Comparison of ENCODE assay signal across 27 cellular contexts in the genomic region with DNA sequence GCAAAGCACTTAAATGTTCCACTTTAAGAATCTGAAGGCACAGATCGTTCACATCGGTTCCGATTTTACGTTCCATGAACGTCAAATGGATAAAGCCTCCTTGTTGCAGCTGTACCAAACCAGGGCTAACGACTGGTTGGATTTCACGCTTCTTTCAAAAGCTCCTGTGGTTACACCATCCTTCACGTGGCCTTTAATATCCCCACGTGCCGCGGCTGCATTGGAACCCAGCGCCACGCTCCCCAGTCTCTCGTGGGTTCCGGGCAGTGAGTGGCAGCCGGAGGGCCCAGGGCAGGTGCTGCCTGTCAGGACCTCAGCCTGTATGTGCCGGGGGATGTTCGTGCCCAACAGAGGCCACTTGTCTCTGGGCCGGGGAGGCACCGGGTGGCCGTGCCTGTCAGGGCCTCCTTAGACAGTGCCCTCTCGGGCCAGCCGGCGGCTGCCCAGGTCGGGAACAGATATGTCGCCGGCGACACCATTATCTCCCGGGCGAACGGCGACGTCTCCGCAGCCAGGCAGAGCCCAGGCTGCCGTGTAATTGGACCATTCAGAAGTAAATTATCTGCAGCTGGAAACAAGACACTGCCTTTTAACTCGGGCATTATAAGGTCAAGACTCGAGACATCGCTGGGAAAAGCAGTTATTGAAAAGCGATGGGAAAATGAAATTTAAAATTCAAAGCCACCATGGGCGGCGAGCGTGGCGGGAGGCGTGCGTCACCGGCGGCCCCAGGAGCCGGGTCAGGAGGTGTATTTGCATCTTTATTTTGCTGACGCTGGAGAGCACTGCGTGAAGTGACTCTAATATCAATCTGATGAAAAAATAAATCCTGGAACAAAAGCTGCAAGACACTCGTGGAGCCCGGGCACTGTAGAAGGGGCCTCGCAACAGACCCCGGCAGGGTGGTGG.
DNase-seq lines count a peak whose midpoint lies in the region; ATAC-seq and TF ChIP-seq lines count a peak whose summit lies in the region.
"Had no signal": no experiment of that assay in that cellular context is flagged by ENCODE, and none has a peak within 500 bp of the region (broad histone marks: within the 10 kb centered on the region; RNA-seq: fewer than 3 reads in every experiment).

No MANE protein-coding gene starts in this region.

- no peak overlapping the region for H3K56ac ChIP-seq in mesendoderm (ENCODE audit: low read length)

- no peak overlapping the region for H3K4me2 ChIP-seq in mesendoderm (ENCODE audit: low read length)
- H3K4me2 ChIP-seq: KMS-11 had no signal

- no peaks in the 10 kb centered on the region for H3K36me3 Mint-ChIP-seq in T-helper 17 cell (ENCODE audit: low read depth)
- H3K36me3 Mint-ChIP-seq: CD8-positive, alpha-beta T cell had no signal

- TF ChIP-seq EP300 in stomach (IDR thresholded peaks at IDR 0.05) = no peak

- intact Hi-C loops in lower lobe of right lung (cut with DNase I) (no loop called here), stomach (cut with DNase I; ENCODE audit: low total_unique reads) (no loop called here)

- H2AK5ac ChIP-seq in mesendoderm (ENCODE audit: low read length) = no peak overlapping the region

- H3K4me3 Mint-ChIP-seq in T-helper 17 cell = no peak overlapping the region
- H3K4me3 Mint-ChIP-seq: CD8-positive, alpha-beta T cell; nephron progenitor cell; WTC11 had no signal

- H2BK5ac ChIP-seq in mesendoderm (ENCODE audit: low read length) = no peak overlapping the region

- no peaks in the 10 kb centered on the region for H3K79me2 ChIP-seq in mesendoderm (ENCODE audit: control insufficient read depth, insufficient read depth, low read length)
- H3K79me2 ChIP-seq: parathyroid adenoma had no signal

- no peak overlapping the region for H3K23ac ChIP-seq in mesendoderm (ENCODE audit: low read length)

- DNase-seq in activated CD8-positive, alpha-beta memory T cell treated with anti-CD3 and anti-CD28 coated beads for 24 hours = peak; percentile 30
- DNase-seq in activated CD8-positive, alpha-beta memory T cell treated with anti-CD3 and anti-CD28 coated beads, Interleukin-2, amount 50 U/mL, for 4 hours = no peak
- peak; percentile 28 for DNase-seq in activated CD8-positive, alpha-beta memory T cell treated with anti-CD3 and anti-CD28 coated beads, Interleukin-2, amount 50 U/mL, for 48 hours
- DNase-seq in lower lobe of right lung = peak; percentile 41
- DNase-seq in stomach = peak; percentile 18
- DNase-seq in NCI-H1436 treated with DMSO at 0.1 percent for 48 hours (lab: John Stamatoyannopoulos, UW) = no peak
- DNase-seq in T-helper 17 cell = no peak
- no peak for DNase-seq in mesendoderm
- DNase-seq: activated CD4-positive, alpha-beta T cell treated with anti-CD3 and anti-CD28 coated beads, Interleukin-2, amount 50 U/mL, for 4 hours; activated T-cell treated with anti-CD3 and anti-CD28 coated beads for 4 hours; DMS 273 treated with DMSO at 0.1 percent for 48 hours; EL; GM23248; MM.1S; nephron progenitor cell; OCI-M1; SHP77 treated with DMSO at 0.1 percent for 48 hours; stimulated activated naive CD4-positive, alpha-beta T cell treated with Interleukin-2 at 50 U/mL for 16 hours; SW 1271 had no signal

- ATAC-seq in lower lobe of right lung = peak; percentile 12 to 33
- ATAC-seq in T-helper 17 cell = no peak
- ATAC-seq: CD8-positive, alpha-beta T cell; GM12878; WTC11 had no signal

- no peak overlapping the region for H3K4ac ChIP-seq in mesendoderm (ENCODE audit: low read depth, low read length)

- H3K27me3 ChIP-seq in lower lobe of right lung (ENCODE audit: low read depth) (no peaks in the 10 kb centered on the region), stomach (peaks cover 0 to 12% (median 0%) of the 10 kb centered on the region in 3 donors), mesendoderm (ENCODE audit: insufficient read depth, low read length, poor library complexity) (no peaks in the 10 kb centered on the region)

- no peak overlapping the region for H3K9ac ChIP-seq in mesendoderm (ENCODE audit: low read length)
- H3K9ac ChIP-seq: GM23248, KMS-11, parathyroid adenoma had no signal

- no peak overlapping the region for H2BK15ac ChIP-seq in mesendoderm (replicated peaks; ENCODE audit: low read depth)

- no peak overlapping the region for H4K8ac ChIP-seq in mesendoderm (ENCODE audit: low read depth, low read length)

- TF ChIP-seq CTCF in lower lobe of right lung (IDR thresholded peaks at IDR 0.05) (no peak), stomach (IDR thresholded peaks at IDR 0.05) (no peak)

- no peaks in the 10 kb centered on the region for H3K4me1 Mint-ChIP-seq in T-helper 17 cell
- H3K4me1 Mint-ChIP-seq: nephron progenitor cell, WTC11 had no signal

- no peak for TF ChIP-seq POLR2A in stomach (IDR thresholded peaks at IDR 0.05)

- H3K36me3 ChIP-seq in lower lobe of right lung = no peaks in the 10 kb centered on the region
- H3K36me3 ChIP-seq in stomach = no peaks in the 10 kb centered on the region
- no peaks in the 10 kb centered on the region for H3K36me3 ChIP-seq in mesendoderm (ENCODE audit: control insufficient read depth, insufficient read depth, low read length)
- H3K36me3 ChIP-seq: thoracic aorta had no signal

- H2BK120ac ChIP-seq in mesendoderm (ENCODE audit: low read depth, low read length) = no peak overlapping the region

- no peak overlapping the region for H4K5ac ChIP-seq in mesendoderm (ENCODE audit: low read length)

- no peaks in the 10 kb centered on the region for H3K79me1 ChIP-seq in mesendoderm (ENCODE audit: low read length)

- H3K18ac ChIP-seq in mesendoderm (ENCODE audit: low read length) = no peak overlapping the region

- no peak overlapping the region for H3K4me3 ChIP-seq in lower lobe of right lung
- no peak overlapping the region for H3K4me3 ChIP-seq in stomach
- H3K4me3 ChIP-seq in mesendoderm (ENCODE audit: low read length) = no peak overlapping the region
- H3K4me3 ChIP-seq: GM12878, GM23248, lung, thoracic aorta had no signal

- WGBS in stomach, 5 donors = 85 to 89% (median 87%) methylated on average over 51 to 54 of the region's 54 CpGs
- WGBS in mesendoderm (ENCODE audit: extremely low coverage, insufficient coverage, low lambda C conversion rate) = no CpG with 5 or more reads among the region's 54 CpGs

- no peak overlapping the region for H3K27ac Mint-ChIP-seq in T-helper 17 cell
- H3K27ac Mint-ChIP-seq: CD8-positive, alpha-beta T cell; nephron progenitor cell; WTC11 had no signal

- no peaks in the 10 kb centered on the region for H3K4me1 ChIP-seq in lower lobe of right lung
- no peaks in the 10 kb centered on the region for H3K4me1 ChIP-seq in stomach
- no peaks in the 10 kb centered on the region for H3K4me1 ChIP-seq in mesendoderm (ENCODE audit: control insufficient read depth, low read depth, low read length)
- H3K4me1 ChIP-seq: parathyroid adenoma had no signal

- H3K27ac ChIP-seq in lower lobe of right lung = no peak overlapping the region
- no peak overlapping the region for H3K27ac ChIP-seq in stomach
- H3K27ac ChIP-seq in mesendoderm (ENCODE audit: low read depth, low read length) = no peak overlapping the region
- H3K27ac ChIP-seq: dorsolateral prefrontal cortex, GM23248, KMS-11, parathyroid adenoma, thoracic aorta had no signal

- no peaks in the 10 kb centered on the region for H3K27me3 Mint-ChIP-seq in T-helper 17 cell

- H3K9me3 ChIP-seq in lower lobe of right lung (peaks cover 18% of the 10 kb centered on the region), stomach (peaks cover 7 to 31% (median 29%) of the 10 kb centered on the region in 4 donors), T-helper 17 cell (ENCODE audit: control insufficient read depth, low read length, poor library complexity, severe bottlenecking) (peaks cover 4% of the 10 kb centered on the region)

Comparison
In these comparisons a context has a peak if more than half of its experiments do, and no peak if none do; other contexts are left out.
1. DNase-seq: peak in activated CD8-positive, alpha-beta memory T cell treated with anti-CD3 and anti-CD28 coated beads for 24 hours (single experiment), activated CD8-positive, alpha-beta memory T cell treated with anti-CD3 and anti-CD28 coated beads, Interleukin-2, amount 50 U/mL, for 48 hours (single experiment), lower lobe of right lung (single experiment) and stomach (single experiment); none in activated CD8-positive, alpha-beta memory T cell treated with anti-CD3 and anti-CD28 coated beads, Interleukin-2, amount 50 U/mL, for 4 hours (single experiment), NCI-H1436 treated with DMSO at 0.1 percent for 48 hours (single experiment), T-helper 17 cell (0 of 3) and mesendoderm (single experiment).